Comparison of ENCODE assay signal across 1 cellular context in the genomic region with DNA sequence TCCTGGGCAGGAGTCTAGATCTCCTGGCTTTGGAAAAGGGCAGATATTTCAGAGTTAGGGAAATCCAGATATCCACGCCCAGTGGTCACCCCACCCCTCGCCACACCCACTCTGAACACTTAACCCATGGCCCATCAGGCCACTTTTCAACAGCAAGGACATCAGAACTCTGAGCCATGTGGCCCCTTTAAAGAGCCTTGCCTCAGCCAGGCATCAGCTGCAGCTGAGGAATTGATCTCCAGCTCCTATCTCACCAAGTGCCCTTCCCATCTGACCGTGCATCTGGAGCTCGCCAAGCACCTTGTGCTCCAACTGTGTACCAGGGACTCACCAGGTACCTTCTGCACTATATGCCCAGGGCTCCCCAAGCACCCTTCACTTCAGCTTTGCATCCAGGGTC.
TF ChIP-seq lines count a peak whose summit lies in the region.

No MANE protein-coding gene starts in this region.

TF ChIP-seq in GM12878, 131 proteins besides CTCF, POLR2A, EP300 and RAD21:
- TF ChIP-seq ESRRA (IDR thresholded peaks at IDR 0.05; ENCODE audit: low read length) (no peak), TCF7 (IDR thresholded peaks at IDR 0.05; ENCODE audit: borderline replicate concordance) (no peak), ZNF24 (IDR thresholded peaks at IDR 0.05) (no peak), CBFB (IDR thresholded peaks at IDR 0.05; ENCODE audit: low read depth) (no peak), JUND (IDR thresholded peaks at IDR 0.05; ENCODE audit: low read depth, low read length) (no peak), MEF2B (IDR thresholded peaks at IDR 0.05; ENCODE audit: partially characterized antibody, poor library complexity, severe bottlenecking) (no peak), JUNB (IDR thresholded peaks at IDR 0.05) (no peak), ZZZ3 (IDR thresholded peaks at IDR 0.05; ENCODE audit: control insufficient read depth, insufficient read length, low read depth) (no peak), RFX5 (IDR thresholded peaks at IDR 0.05; ENCODE audit: low read depth, low read length) (no peak)
- TF ChIP-seq, protein P1, sequence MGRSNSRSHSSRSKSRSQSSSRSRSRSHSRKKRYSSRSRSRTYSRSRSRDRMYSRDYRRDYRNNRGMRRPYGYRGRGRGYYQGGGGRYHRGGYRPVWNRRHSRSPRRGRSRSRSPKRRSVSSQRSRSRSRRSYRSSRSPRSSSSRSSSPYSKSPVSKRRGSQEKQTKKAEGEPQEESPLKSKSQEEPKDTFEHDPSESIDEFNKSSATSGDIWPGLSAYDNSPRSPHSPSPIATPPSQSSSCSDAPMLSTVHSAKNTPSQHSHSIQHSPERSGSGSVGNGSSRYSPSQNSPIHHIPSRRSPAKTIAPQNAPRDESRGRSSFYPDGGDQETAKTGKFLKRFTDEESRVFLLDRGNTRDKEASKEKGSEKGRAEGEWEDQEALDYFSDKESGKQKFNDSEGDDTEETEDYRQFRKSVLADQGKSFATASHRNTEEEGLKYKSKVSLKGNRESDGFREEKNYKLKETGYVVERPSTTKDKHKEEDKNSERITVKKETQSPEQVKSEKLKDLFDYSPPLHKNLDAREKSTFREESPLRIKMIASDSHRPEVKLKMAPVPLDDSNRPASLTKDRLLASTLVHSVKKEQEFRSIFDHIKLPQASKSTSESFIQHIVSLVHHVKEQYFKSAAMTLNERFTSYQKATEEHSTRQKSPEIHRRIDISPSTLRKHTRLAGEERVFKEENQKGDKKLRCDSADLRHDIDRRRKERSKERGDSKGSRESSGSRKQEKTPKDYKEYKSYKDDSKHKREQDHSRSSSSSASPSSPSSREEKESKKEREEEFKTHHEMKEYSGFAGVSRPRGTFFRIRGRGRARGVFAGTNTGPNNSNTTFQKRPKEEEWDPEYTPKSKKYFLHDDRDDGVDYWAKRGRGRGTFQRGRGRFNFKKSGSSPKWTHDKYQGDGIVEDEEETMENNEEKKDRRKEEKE (IDR thresholded peaks at IDR 0.05), result no peak
- TF ChIP-seq, protein P2, sequence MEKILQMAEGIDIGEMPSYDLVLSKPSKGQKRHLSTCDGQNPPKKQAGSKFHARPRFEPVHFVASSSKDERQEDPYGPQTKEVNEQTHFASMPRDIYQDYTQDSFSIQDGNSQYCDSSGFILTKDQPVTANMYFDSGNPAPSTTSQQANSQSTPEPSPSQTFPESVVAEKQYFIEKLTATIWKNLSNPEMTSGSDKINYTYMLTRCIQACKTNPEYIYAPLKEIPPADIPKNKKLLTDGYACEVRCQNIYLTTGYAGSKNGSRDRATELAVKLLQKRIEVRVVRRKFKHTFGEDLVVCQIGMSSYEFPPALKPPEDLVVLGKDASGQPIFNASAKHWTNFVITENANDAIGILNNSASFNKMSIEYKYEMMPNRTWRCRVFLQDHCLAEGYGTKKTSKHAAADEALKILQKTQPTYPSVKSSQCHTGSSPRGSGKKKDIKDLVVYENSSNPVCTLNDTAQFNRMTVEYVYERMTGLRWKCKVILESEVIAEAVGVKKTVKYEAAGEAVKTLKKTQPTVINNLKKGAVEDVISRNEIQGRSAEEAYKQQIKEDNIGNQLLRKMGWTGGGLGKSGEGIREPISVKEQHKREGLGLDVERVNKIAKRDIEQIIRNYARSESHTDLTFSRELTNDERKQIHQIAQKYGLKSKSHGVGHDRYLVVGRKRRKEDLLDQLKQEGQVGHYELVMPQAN (conservative IDR thresholded peaks at IDR 0.05), result no peak
- TF ChIP-seq, protein P3, sequence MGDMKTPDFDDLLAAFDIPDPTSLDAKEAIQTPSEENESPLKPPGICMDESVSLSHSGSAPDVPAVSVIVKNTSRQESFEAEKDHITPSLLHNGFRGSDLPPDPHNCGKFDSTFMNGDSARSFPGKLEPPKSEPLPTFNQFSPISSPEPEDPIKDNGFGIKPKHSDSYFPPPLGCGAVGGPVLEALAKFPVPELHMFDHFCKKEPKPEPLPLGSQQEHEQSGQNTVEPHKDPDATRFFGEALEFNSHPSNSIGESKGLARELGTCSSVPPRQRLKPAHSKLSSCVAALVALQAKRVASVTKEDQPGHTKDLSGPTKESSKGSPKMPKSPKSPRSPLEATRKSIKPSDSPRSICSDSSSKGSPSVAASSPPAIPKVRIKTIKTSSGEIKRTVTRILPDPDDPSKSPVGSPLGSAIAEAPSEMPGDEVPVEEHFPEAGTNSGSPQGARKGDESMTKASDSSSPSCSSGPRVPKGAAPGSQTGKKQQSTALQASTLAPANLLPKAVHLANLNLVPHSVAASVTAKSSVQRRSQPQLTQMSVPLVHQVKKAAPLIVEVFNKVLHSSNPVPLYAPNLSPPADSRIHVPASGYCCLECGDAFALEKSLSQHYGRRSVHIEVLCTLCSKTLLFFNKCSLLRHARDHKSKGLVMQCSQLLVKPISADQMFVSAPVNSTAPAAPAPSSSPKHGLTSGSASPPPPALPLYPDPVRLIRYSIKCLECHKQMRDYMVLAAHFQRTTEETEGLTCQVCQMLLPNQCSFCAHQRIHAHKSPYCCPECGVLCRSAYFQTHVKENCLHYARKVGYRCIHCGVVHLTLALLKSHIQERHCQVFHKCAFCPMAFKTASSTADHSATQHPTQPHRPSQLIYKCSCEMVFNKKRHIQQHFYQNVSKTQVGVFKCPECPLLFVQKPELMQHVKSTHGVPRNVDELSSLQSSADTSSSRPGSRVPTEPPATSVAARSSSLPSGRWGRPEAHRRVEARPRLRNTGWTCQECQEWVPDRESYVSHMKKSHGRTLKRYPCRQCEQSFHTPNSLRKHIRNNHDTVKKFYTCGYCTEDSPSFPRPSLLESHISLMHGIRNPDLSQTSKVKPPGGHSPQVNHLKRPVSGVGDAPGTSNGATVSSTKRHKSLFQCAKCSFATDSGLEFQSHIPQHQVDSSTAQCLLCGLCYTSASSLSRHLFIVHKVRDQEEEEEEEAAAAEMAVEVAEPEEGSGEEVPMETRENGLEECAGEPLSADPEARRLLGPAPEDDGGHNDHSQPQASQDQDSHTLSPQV (IDR thresholded peaks at IDR 0.05), result no peak
- TF ChIP-seq, protein P4, sequence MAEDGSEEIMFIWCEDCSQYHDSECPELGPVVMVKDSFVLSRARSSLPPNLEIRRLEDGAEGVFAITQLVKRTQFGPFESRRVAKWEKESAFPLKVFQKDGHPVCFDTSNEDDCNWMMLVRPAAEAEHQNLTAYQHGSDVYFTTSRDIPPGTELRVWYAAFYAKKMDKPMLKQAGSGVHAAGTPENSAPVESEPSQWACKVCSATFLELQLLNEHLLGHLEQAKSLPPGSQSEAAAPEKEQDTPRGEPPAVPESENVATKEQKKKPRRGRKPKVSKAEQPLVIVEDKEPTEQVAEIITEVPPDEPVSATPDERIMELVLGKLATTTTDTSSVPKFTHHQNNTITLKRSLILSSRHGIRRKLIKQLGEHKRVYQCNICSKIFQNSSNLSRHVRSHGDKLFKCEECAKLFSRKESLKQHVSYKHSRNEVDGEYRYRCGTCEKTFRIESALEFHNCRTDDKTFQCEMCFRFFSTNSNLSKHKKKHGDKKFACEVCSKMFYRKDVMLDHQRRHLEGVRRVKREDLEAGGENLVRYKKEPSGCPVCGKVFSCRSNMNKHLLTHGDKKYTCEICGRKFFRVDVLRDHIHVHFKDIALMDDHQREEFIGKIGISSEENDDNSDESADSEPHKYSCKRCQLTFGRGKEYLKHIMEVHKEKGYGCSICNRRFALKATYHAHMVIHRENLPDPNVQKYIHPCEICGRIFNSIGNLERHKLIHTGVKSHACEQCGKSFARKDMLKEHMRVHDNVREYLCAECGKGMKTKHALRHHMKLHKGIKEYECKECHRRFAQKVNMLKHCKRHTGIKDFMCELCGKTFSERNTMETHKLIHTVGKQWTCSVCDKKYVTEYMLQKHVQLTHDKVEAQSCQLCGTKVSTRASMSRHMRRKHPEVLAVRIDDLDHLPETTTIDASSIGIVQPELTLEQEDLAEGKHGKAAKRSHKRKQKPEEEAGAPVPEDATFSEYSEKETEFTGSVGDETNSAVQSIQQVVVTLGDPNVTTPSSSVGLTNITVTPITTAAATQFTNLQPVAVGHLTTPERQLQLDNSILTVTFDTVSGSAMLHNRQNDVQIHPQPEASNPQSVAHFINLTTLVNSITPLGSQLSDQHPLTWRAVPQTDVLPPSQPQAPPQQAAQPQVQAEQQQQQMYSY (CRISPR knock-in tag; IDR thresholded peaks at IDR 0.05), result no peak
TF ChIP-seq in GM12878: peak in this region for 0.
